In the genomic region with DNA sequence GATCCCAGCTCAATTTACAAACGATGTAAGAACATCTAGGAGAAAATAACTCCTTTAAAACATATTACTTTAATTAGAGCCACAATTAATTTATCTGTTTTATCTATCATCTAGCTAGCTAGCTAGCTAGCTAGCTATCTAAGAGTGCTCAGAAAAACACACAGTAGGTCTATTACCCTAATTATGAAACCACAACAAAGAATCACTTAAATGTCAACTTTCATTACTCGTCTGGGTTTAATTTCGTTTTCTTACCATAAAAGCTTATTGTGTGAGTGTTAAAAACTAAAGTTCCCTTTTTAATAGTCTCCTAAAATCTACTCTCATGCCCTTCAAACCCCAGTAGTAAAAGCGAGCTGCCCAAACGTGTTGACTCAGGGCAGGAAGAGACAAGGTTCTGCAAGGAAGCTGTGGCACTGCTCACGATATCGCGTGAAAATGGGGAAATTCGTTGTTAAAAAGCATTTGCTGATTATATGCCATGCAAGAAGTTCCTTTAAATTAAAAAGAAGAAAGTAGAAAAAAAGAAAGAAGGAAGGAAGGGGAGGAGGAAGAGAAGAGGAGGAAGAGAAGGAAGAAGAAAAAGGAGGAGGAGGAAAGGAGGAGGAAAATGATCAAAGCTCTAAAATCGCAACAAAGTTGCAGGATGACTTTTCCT, we compare ENCODE assay signal across 8 cellular contexts. TPM values are rescaled to one million over a fixed set of nuclear protein-coding genes. Genes with fewer than 3 reads are reported as not detected.
A peak's percentile ranks its signal among the peaks of the same experiment; 100 is the strongest.
DNase-seq lines count a peak whose midpoint lies in the region; ATAC-seq and TF ChIP-seq lines count a peak whose summit lies in the region.

No MANE protein-coding gene starts in this region.

- 2 to 3% methylated on average over 10 of the region's 10 CpGs for WGBS in body of pancreas, 2 donors

- H3K4me3 ChIP-seq in body of pancreas, result peak overlapping the region; percentile 17 to 29

- H3K36me3 ChIP-seq in body of pancreas (replicated peaks in 1 of 2; ENCODE audit: insufficient read depth in 1 of 2, low read depth in 2 of 2), result no peaks in the 10 kb centered on the region

- H3K9me3 ChIP-seq in body of pancreas, result no peaks in the 10 kb centered on the region

- peaks cover 17 to 42% of the 10 kb centered on the region in 2 donors for H3K4me1 Mint-ChIP-seq in stimulated activated naive B cell treated with anti-CD40 and anti-IgM and Interleukin-4, amounts not matched to agents 10 μg/mL and 1 μg/mL and 100 μg/mL, for 72 hours

- peaks cover 39% of the 10 kb centered on the region for H3K4me1 ChIP-seq in body of pancreas

- TF ChIP-seq POLR2A in body of pancreas (IDR thresholded peaks at IDR 0.05), result no peak

- H3K27ac ChIP-seq in body of pancreas, result peak overlapping the region; percentile 65 to 95 (median 90)
- H3K27ac ChIP-seq in layer of hippocampus (ENCODE audit: low read depth, low read length), result peak overlapping the region; percentile 46

- DNase-seq in AG08396 (ENCODE audit: low spot score) (peak; percentile 11), RPMI8226 (peak; percentile 57), body of pancreas (peak in 3 of 4 donors; percentile 14 to 38 (median 18))
- peak; percentile 9 for DNase-seq in stimulated activated naive B cell treated with anti-CD40 and anti-IgM and Interleukin-4, amounts not matched to agents 10 μg/mL and 1 μg/mL and 100 μg/mL, for 72 hours

- intact Hi-C loops in body of pancreas (cut with DNase I), result no loop called here

- H3K4me3 Mint-ChIP-seq in stimulated activated naive B cell treated with anti-CD40 and anti-IgM and Interleukin-4, amounts not matched to agents 10 μg/mL and 1 μg/mL and 100 μg/mL, for 72 hours, result peak overlapping the region; percentile 91 to 92

- ATAC-seq in GM21723 (IDR thresholded peaks at IDR 0.05; ENCODE audit: unreplicated experiment) (peak; percentile 22), body of pancreas (no peak), HG03159 (IDR thresholded peaks at IDR 0.05; ENCODE audit: unreplicated experiment) (no peak), HG03045 (IDR thresholded peaks at IDR 0.05; ENCODE audit: unreplicated experiment) (no peak)
- peak; percentile 49 to 62 for ATAC-seq in stimulated activated naive B cell treated with anti-CD40 and anti-IgM and Interleukin-4, amounts not matched to agents 10 μg/mL and 1 μg/mL and 100 μg/mL, for 72 hours (replicated peaks)

- H3K27ac Mint-ChIP-seq in stimulated activated naive B cell treated with anti-CD40 and anti-IgM and Interleukin-4, amounts not matched to agents 10 μg/mL and 1 μg/mL and 100 μg/mL, for 72 hours, result peak overlapping the region; percentile 94

- no peak for TF ChIP-seq CTCF in body of pancreas (IDR thresholded peaks at IDR 0.05)

- H3K36me3 Mint-ChIP-seq in stimulated activated naive B cell treated with anti-CD40 and anti-IgM and Interleukin-4, amounts not matched to agents 10 μg/mL and 1 μg/mL and 100 μg/mL, for 72 hours, result no peaks in the 10 kb centered on the region

- peaks cover 0 to 7% of the 10 kb centered on the region in 2 donors for H3K27me3 Mint-ChIP-seq in stimulated activated naive B cell treated with anti-CD40 and anti-IgM and Interleukin-4, amounts not matched to agents 10 μg/mL and 1 μg/mL and 100 μg/mL, for 72 hours

- H3K27me3 ChIP-seq in body of pancreas (no peaks in the 10 kb centered on the region), layer of hippocampus (ENCODE audit: control insufficient read depth, insufficient read depth, low read length) (no peaks in the 10 kb centered on the region)

- no peaks in the 10 kb centered on the region for H3K9me3 Mint-ChIP-seq in stimulated activated naive B cell treated with anti-CD40 and anti-IgM and Interleukin-4, amounts not matched to agents 10 μg/mL and 1 μg/mL and 100 μg/mL, for 72 hours

RNA-seq across cellular contexts. Expression of gene MBNL3, which starts 0.6 kb away (rescaled TPM):
- total RNA-seq in body of pancreas, result 10 to 100 TPM in 1 of 2 donors, 1 to 10 TPM in 1; 6.3 to 14.8 TPM

Comparison
In these comparisons a context has a peak if more than half of its experiments do, and no peak if none do; other contexts are left out.
1. ATAC-seq: peak in GM21723 (single experiment) and stimulated activated naive B cell treated with anti-CD40 and anti-IgM and Interleukin-4, amounts not matched to agents 10 μg/mL and 1 μg/mL and 100 μg/mL, for 72 hours (2 of 2); none in body of pancreas (single experiment), HG03159 (single experiment) and HG03045 (single experiment).
2. Peak in every context shown above with its lines, with median percentiles within 50 percentile points of each other: DNase-seq.